ENCODE assay signal across 20 cellular contexts in the genomic region with DNA sequence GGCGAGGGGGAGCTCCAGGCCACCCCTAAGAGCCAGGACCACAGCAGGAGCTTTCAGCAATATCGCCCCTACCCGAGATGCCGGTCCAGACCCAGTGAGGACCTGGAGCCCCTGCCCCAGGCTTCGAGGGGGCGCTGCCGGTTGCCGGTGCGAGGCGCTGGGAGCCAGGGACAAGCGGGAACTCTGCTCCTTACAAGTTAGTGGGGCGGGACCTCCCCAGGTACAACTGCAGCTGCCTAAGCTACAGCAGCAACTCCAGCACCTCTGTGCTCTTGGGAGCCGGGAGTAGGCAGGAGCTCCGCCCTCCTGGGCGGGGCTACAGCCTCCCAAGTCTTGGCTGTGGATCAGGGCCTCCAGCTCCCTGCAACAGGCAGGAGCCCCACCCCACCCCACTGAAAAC. TPM values are rescaled to one million over a fixed set of nuclear protein-coding genes. Genes with fewer than 3 reads are reported as not detected.
DNase-seq lines count a peak whose midpoint lies in the region; ATAC-seq and TF ChIP-seq lines count a peak whose summit lies in the region.
"Had no signal": no experiment of that assay in that cellular context is flagged by ENCODE, and none has a peak within 500 bp of the region (broad histone marks: within the 10 kb centered on the region; RNA-seq: fewer than 3 reads in every experiment).

No MANE protein-coding gene starts in this region.

- H3K4me2 ChIP-seq in H9 (ENCODE audit: insufficient read depth, insufficient read length, low read length) (no peak overlapping the region), neural progenitor cell (no peak overlapping the region), hepatocyte (no peak overlapping the region)
- H3K4me2 ChIP-seq: SK-N-SH had no signal

- H3K23me2 ChIP-seq in H9 (ENCODE audit: insufficient read length, low read depth, low read length, poor library complexity, severe bottlenecking) = no peaks in the 10 kb centered on the region

- no peaks in the 10 kb centered on the region for H3K79me2 ChIP-seq in H9 (ENCODE audit: insufficient read depth, low read length)
- no peaks in the 10 kb centered on the region for H3K79me2 ChIP-seq in neural progenitor cell (ENCODE audit: low read depth)
- H3K79me2 ChIP-seq in hepatocyte = no peaks in the 10 kb centered on the region

- no peak overlapping the region for H2AK5ac ChIP-seq in H9 (ENCODE audit: insufficient read length, low read length)

- peaks cover 11 to 12% of the 10 kb centered on the region in 2 experiments for H3K9me3 Mint-ChIP-seq in H9
- H3K9me3 Mint-ChIP-seq in neural progenitor cell = peaks cover 5% of the 10 kb centered on the region

- H2BK15ac ChIP-seq in H9 (ENCODE audit: low read depth, low read length) = no peak overlapping the region

- H3K9me2 ChIP-seq in hepatocyte (replicated peaks; ENCODE audit: insufficient read depth) = no peaks in the 10 kb centered on the region
- H3K9me2 ChIP-seq: SK-N-SH had no signal

- TF ChIP-seq CTCF in H9 (conservative IDR thresholded peaks at IDR 0.05) (no peak), foreskin keratinocyte (conservative IDR thresholded peaks at IDR 0.05) (no peak), neural progenitor cell (IDR thresholded peaks at IDR 0.05) (no peak), hepatocyte (IDR thresholded peaks at IDR 0.05; ENCODE audit: poor library complexity) (no peak)

- H3K56ac ChIP-seq in H9 (ENCODE audit: insufficient read length, low read depth, low read length) = no peak overlapping the region

- H3K27me3 ChIP-seq in H9 (ENCODE audit: insufficient read depth, low read length) (no peaks in the 10 kb centered on the region), foreskin keratinocyte (no peaks in the 10 kb centered on the region), neural progenitor cell (no peaks in the 10 kb centered on the region), hepatocyte (no peaks in the 10 kb centered on the region)

- H2AFZ ChIP-seq in H9 (ENCODE audit: low read length) (no peak overlapping the region), neural progenitor cell (replicated peaks) (no peak overlapping the region), hepatocyte (no peak overlapping the region)

- H3K9ac ChIP-seq in H9 (ENCODE audit: extremely low read depth, insufficient read length, low read length) (no peak overlapping the region), neural progenitor cell (no peak overlapping the region)
- H3K9ac ChIP-seq: SK-N-SH had no signal

- H3K4me1 Mint-ChIP-seq in H9 (peaks cover 10 to 26% of the 10 kb centered on the region in 2 experiments), neural progenitor cell (peaks cover 3% of the 10 kb centered on the region)
- H3K4me1 Mint-ChIP-seq: CD14-positive monocyte had no signal

- no peak overlapping the region; the same call in 1 of the 2 replicates for H3K14ac ChIP-seq in H9 (ENCODE audit: insufficient read depth, low read length)

- H3K4me3 ChIP-seq in neural progenitor cell = no peak overlapping the region
- no peak overlapping the region for H3K4me3 ChIP-seq in hepatocyte

- H4K20me1 ChIP-seq in H9 (ENCODE audit: control insufficient read depth, insufficient read depth, insufficient read length) = peaks cover 2% of the 10 kb centered on the region
- no peaks in the 10 kb centered on the region for H4K20me1 ChIP-seq in neural progenitor cell (ENCODE audit: low read depth)
- no peaks in the 10 kb centered on the region for H4K20me1 ChIP-seq in hepatocyte (ENCODE audit: insufficient read depth, poor library complexity, severe bottlenecking)

- H3K18ac ChIP-seq in H9 (ENCODE audit: insufficient read length, low read depth, low read length) = no peak overlapping the region

- no peak overlapping the region for H4K8ac ChIP-seq in H9 (replicated peaks; ENCODE audit: insufficient read length, low read depth, low read length)

- no peak overlapping the region for H2BK5ac ChIP-seq in H9 (ENCODE audit: insufficient read length, low read length)

- no peak overlapping the region for H4K5ac ChIP-seq in H9 (ENCODE audit: insufficient read length, low read depth, low read length)

- H3K4ac ChIP-seq in H9 (ENCODE audit: low read depth, low read length) = no peak overlapping the region

- H3F3A ChIP-seq in neural progenitor cell (ENCODE audit: low read depth) = no peaks in the 10 kb centered on the region

- no peak overlapping the region for H2BK120ac ChIP-seq in H9 (ENCODE audit: low read depth, low read length, poor library complexity, severe bottlenecking)

- H3K79me1 ChIP-seq in H9 (ENCODE audit: insufficient read depth, low read depth, low read length, poor library complexity, severe bottlenecking) = no peaks in the 10 kb centered on the region

- H3K36me3 ChIP-seq in neural progenitor cell (no peaks in the 10 kb centered on the region), hepatocyte (replicated peaks; ENCODE audit: insufficient read depth, low read depth) (no peaks in the 10 kb centered on the region)

- H3K27ac ChIP-seq in H9 (ENCODE audit: insufficient read length, low read depth, low read length) (no peak overlapping the region), foreskin keratinocyte (no peak overlapping the region), neural progenitor cell (no peak overlapping the region), hepatocyte (no peak overlapping the region)

- peaks cover 6 to 15% (median 11%) of the 10 kb centered on the region in 3 experiments for H3K36me3 Mint-ChIP-seq in H9 (ENCODE audit: insufficient read depth in 1 of 3, low read depth in 3 of 3)
- H3K36me3 Mint-ChIP-seq in neural progenitor cell = peaks cover 8% of the 10 kb centered on the region
- H3K36me3 Mint-ChIP-seq: CD14-positive monocyte had no signal

- no peaks in the 10 kb centered on the region for H3K4me1 ChIP-seq in H9 (ENCODE audit: insufficient read depth, low read length)
- H3K4me1 ChIP-seq in foreskin keratinocyte = no peaks in the 10 kb centered on the region
- H3K4me1 ChIP-seq in neural progenitor cell = no peaks in the 10 kb centered on the region
- no peaks in the 10 kb centered on the region for H3K4me1 ChIP-seq in hepatocyte (ENCODE audit: insufficient read depth)

- no peak overlapping the region for H4K91ac ChIP-seq in H9 (ENCODE audit: insufficient read length, low read depth, low read length)

- H3K27ac Mint-ChIP-seq in H9 = no peak overlapping the region
- H3K27ac Mint-ChIP-seq in neural progenitor cell = no peak overlapping the region
- H3K27ac Mint-ChIP-seq: CD14-positive monocyte had no signal

- DNase-seq in ELF-1 (ENCODE audit: low read depth, low spot score) (peak; percentile 62), H9 (peak; percentile 92), foreskin keratinocyte (no peak), neural progenitor cell (ENCODE audit: low spot score) (peak; percentile 28), hepatocyte (ENCODE audit: low spot score) (no peak)
- DNase-seq in activated T-cell treated with anti-CD3 and anti-CD28 coated beads, Interleukin-2, amount 50 U/mL, for 1 hour = no peak
- DNase-seq: ACHN, DND-41, GDM1, NCI-H1105, NCI-H1694 treated with DMSO at 0.1 percent for 48 hours, NCI-H226, NCI-H524, NCI-H82, OCI-M1, SHP77 treated with DMSO at 0.1 percent for 48 hours, SK-N-SH, T-helper 1 cell had no signal

- H3T11ph ChIP-seq in H9 (ENCODE audit: low read length) = no peak overlapping the region

- WGBS in H9 (ENCODE audit: extremely low coverage, insufficient read length, low lambda C conversion rate) = no CpG with 5 or more reads among the region's 15 CpGs
- WGBS in hepatocyte (ENCODE audit: low lambda C conversion rate, missing lambda C conversion rate) = 91% methylated on average over 15 of the region's 15 CpGs

- ATAC-seq in foreskin keratinocyte = peak; percentile 21
- no peak for ATAC-seq in GM21381 (IDR thresholded peaks at IDR 0.05; ENCODE audit: unreplicated experiment)

- no peaks in the 10 kb centered on the region; the same call in 1 of the 2 replicates for H3K27me3 Mint-ChIP-seq in H9 (ENCODE audit: low read depth)
- peaks cover 2% of the 10 kb centered on the region for H3K27me3 Mint-ChIP-seq in neural progenitor cell (ENCODE audit: insufficient read depth, low read depth)

- no peak overlapping the region for H2BK20ac ChIP-seq in H9 (ENCODE audit: low read depth, low read length, poor library complexity, severe bottlenecking)

- H3K9me3 ChIP-seq in H9 (ENCODE audit: control insufficient read depth, low read depth, low read length) = no peaks in the 10 kb centered on the region
- H3K9me3 ChIP-seq in neural progenitor cell (ENCODE audit: low read depth) = no peaks in the 10 kb centered on the region
- H3K9me3 ChIP-seq in hepatocyte (ENCODE audit: low read depth) = no peaks in the 10 kb centered on the region
- H3K9me3 ChIP-seq: SK-N-SH had no signal

- H3K4me3 Mint-ChIP-seq in H9 (no peak overlapping the region), neural progenitor cell (no peak overlapping the region)
- H3K4me3 Mint-ChIP-seq: CD14-positive monocyte had no signal

- no peak overlapping the region for H3K23ac ChIP-seq in H9 (ENCODE audit: insufficient read length, low read depth, low read length)

- no peak overlapping the region for H2BK12ac ChIP-seq in H9 (ENCODE audit: insufficient read length, low read depth, low read length)

RNA-seq across cellular contexts. Expression of a gene that starts 15.2 kb away (rescaled TPM):
- total RNA-seq in H9 (2021) (72.9 and 76.7 TPM in 2 replicates), foreskin keratinocyte (51.2 and 59.5 TPM in 2 replicates), neural progenitor cell (ENCODE audit: low replicate concordance) (179 and 181 TPM in 2 replicates), hepatocyte (164 and 173 TPM in 2 replicates)
- polyA plus RNA-seq in foreskin keratinocyte (33.4 and 42.3 TPM in 2 replicates), hepatocyte (172 and 195 TPM in 2 replicates)

Comparison
In these comparisons a context has a peak if more than half of its experiments do, and no peak if none do; other contexts are left out.
1. DNase-seq: peak in ELF-1 (single experiment), H9 (single experiment) and neural progenitor cell (single experiment); none in foreskin keratinocyte (0 of 2), hepatocyte (single experiment) and activated T-cell treated with anti-CD3 and anti-CD28 coated beads, Interleukin-2, amount 50 U/mL, for 1 hour (single experiment).